In genomic region chr4:123830920-123831319, GRCh38 we compare ENCODE assay signal across 20 cellular contexts.
DNase-seq lines count a peak whose midpoint lies in the region; ATAC-seq and TF ChIP-seq lines count a peak whose summit lies in the region.
"Had no signal": no experiment of that assay in that cellular context is flagged by ENCODE, and none has a peak within 500 bp of the region (broad histone marks: within the 10 kb centered on the region; RNA-seq: fewer than 3 reads in every experiment).

No MANE protein-coding gene starts in this region.

- H3K36me3 ChIP-seq in right atrium auricular region (no peaks in the 10 kb centered on the region), hepatocyte (replicated peaks; ENCODE audit: insufficient read depth, low read depth) (no peaks in the 10 kb centered on the region), upper lobe of right lung (no peaks in the 10 kb centered on the region)
- H3K36me3 ChIP-seq: MG63, neutrophil, uterus had no signal

- H3K27me3 Mint-ChIP-seq in osteocyte (ENCODE audit: unreplicated experiment), result no peaks in the 10 kb centered on the region
- H3K27me3 Mint-ChIP-seq: activated CD4-positive, alpha-beta T cell treated with anti-CD3 and anti-CD28 coated beads, Interleukin-2, amount 10 ng/mL, durations not matched to agents 24 days and 14 days; stimulated activated naive B cell treated with anti-CD40 and anti-IgM and Interleukin-4, amounts not matched to agents 10 μg/mL and 1 μg/mL and 100 μg/mL, for 72 hours had no signal

- intact Hi-C loops in cardiac septum (cut with DNase I), result loop anchor here (5.0 kb wide), 1 partner anchor 434 kb away; the partner anchor contains the start of gene SPRY1
- intact Hi-C loops in upper lobe of right lung (cut with DNase I), result no loop called here

- no peaks in the 10 kb centered on the region for H3K79me2 ChIP-seq in hepatocyte

- peaks cover 56% of the 10 kb centered on the region for H3K4me1 Mint-ChIP-seq in osteocyte (ENCODE audit: unreplicated experiment)
- H3K4me1 Mint-ChIP-seq: activated CD4-positive, alpha-beta T cell treated with anti-CD3 and anti-CD28 coated beads, Interleukin-2, amount 10 ng/mL, durations not matched to agents 24 days and 14 days; stimulated activated naive B cell treated with anti-CD40 and anti-IgM and Interleukin-4, amounts not matched to agents 10 μg/mL and 1 μg/mL and 100 μg/mL, for 72 hours had no signal

- H2AFZ ChIP-seq in hepatocyte, result no peak overlapping the region

- no peak overlapping the region for H3K4me3 Mint-ChIP-seq in osteocyte (ENCODE audit: unreplicated experiment)
- H3K4me3 Mint-ChIP-seq: activated CD4-positive, alpha-beta T cell treated with anti-CD3 and anti-CD28 coated beads, Interleukin-2, amount 10 ng/mL, durations not matched to agents 24 days and 14 days; activated naive CD4-positive, alpha-beta T cell treated with anti-CD3 and anti-CD28 coated beads for 36 hours; CD8-positive, alpha-beta T cell; stimulated activated naive B cell treated with anti-CD40 and anti-IgM and Interleukin-4, amounts not matched to agents 10 μg/mL and 1 μg/mL and 100 μg/mL, for 72 hours had no signal

- no peaks in the 10 kb centered on the region for H3K9me3 ChIP-seq in right atrium auricular region
- H3K9me3 ChIP-seq in hepatocyte (ENCODE audit: low read depth), result no peaks in the 10 kb centered on the region
- no peaks in the 10 kb centered on the region for H3K9me3 ChIP-seq in upper lobe of right lung
- H3K9me3 ChIP-seq: neutrophil, uterus had no signal

- WGBS in hepatocyte (ENCODE audit: low lambda C conversion rate, missing lambda C conversion rate), result 84% methylated on average over 6 of the region's 6 CpGs

- no peak overlapping the region for H3K4me2 ChIP-seq in hepatocyte

- peaks cover 5% of the 10 kb centered on the region for H3K36me3 Mint-ChIP-seq in osteocyte (ENCODE audit: unreplicated experiment)
- H3K36me3 Mint-ChIP-seq: CD8-positive, alpha-beta T cell; stimulated activated naive B cell treated with anti-CD40 and anti-IgM and Interleukin-4, amounts not matched to agents 10 μg/mL and 1 μg/mL and 100 μg/mL, for 72 hours had no signal

- no peaks in the 10 kb centered on the region for H3K27me3 ChIP-seq in right atrium auricular region
- H3K27me3 ChIP-seq in hepatocyte, result no peaks in the 10 kb centered on the region
- no peaks in the 10 kb centered on the region for H3K27me3 ChIP-seq in upper lobe of right lung
- H3K27me3 ChIP-seq: MG63, neutrophil, uterus had no signal

- H3K27ac Mint-ChIP-seq in osteocyte (ENCODE audit: unreplicated experiment), result peak overlapping the region; percentile 95
- H3K27ac Mint-ChIP-seq: activated CD4-positive, alpha-beta T cell treated with anti-CD3 and anti-CD28 coated beads, Interleukin-2, amount 10 ng/mL, durations not matched to agents 24 days and 14 days; activated naive CD4-positive, alpha-beta T cell treated with anti-CD3 and anti-CD28 coated beads for 36 hours; CD8-positive, alpha-beta T cell; stimulated activated naive B cell treated with anti-CD40 and anti-IgM and Interleukin-4, amounts not matched to agents 10 μg/mL and 1 μg/mL and 100 μg/mL, for 72 hours had no signal

- H3K9me2 ChIP-seq in hepatocyte (replicated peaks; ENCODE audit: insufficient read depth), result no peaks in the 10 kb centered on the region

- no peak for ATAC-seq in upper lobe of right lung
- no peak for ATAC-seq in HG03520 (IDR thresholded peaks at IDR 0.05; ENCODE audit: unreplicated experiment)
- ATAC-seq: CD8-positive, alpha-beta T cell; HepG2; left colon; stimulated activated naive B cell treated with anti-CD40 and anti-IgM and Interleukin-4, amounts not matched to agents 10 μg/mL and 1 μg/mL and 100 μg/mL, for 72 hours had no signal

- H3K4me3 ChIP-seq in right atrium auricular region (no peak overlapping the region), hepatocyte (no peak overlapping the region), upper lobe of right lung (no peak overlapping the region)
- H3K4me3 ChIP-seq: MG63, uterus had no signal

- H4K20me1 ChIP-seq in hepatocyte (ENCODE audit: insufficient read depth, poor library complexity, severe bottlenecking), result no peaks in the 10 kb centered on the region

- H3K4me1 ChIP-seq in right atrium auricular region, result peaks cover 0 to 49% of the 10 kb centered on the region in 2 donors
- H3K4me1 ChIP-seq in hepatocyte (ENCODE audit: insufficient read depth), result peaks cover 13% of the 10 kb centered on the region
- peaks cover 7% of the 10 kb centered on the region for H3K4me1 ChIP-seq in upper lobe of right lung
- H3K4me1 ChIP-seq: uterus had no signal

- H3K9me3 Mint-ChIP-seq in osteocyte (ENCODE audit: unreplicated experiment), result no peaks in the 10 kb centered on the region
- H3K9me3 Mint-ChIP-seq: activated CD4-positive, alpha-beta T cell treated with anti-CD3 and anti-CD28 coated beads, Interleukin-2, amount 10 ng/mL, durations not matched to agents 24 days and 14 days; activated naive CD4-positive, alpha-beta T cell treated with anti-CD3 and anti-CD28 coated beads for 36 hours; CD8-positive, alpha-beta T cell had no signal

- TF ChIP-seq CTCF in right atrium auricular region (IDR thresholded peaks at IDR 0.05), result no peak
- TF ChIP-seq CTCF in hepatocyte (IDR thresholded peaks at IDR 0.05; ENCODE audit: poor library complexity), result no peak
- no peak for TF ChIP-seq CTCF in osteocyte (IDR thresholded peaks at IDR 0.05)
- TF ChIP-seq CTCF in upper lobe of right lung (IDR thresholded peaks at IDR 0.05), result no peak

- peak overlapping the region; percentile 69 to 84 for H3K27ac ChIP-seq in right atrium auricular region
- H3K27ac ChIP-seq in hepatocyte, result peak overlapping the region; percentile 77
- H3K27ac ChIP-seq in upper lobe of right lung, result peak overlapping the region; percentile 44
- H3K27ac ChIP-seq: neutrophil had no signal

- DNase-seq in right atrium auricular region (ENCODE audit: low spot score) (no peak), cardiac septum (ENCODE audit: low spot score) (no peak), hepatocyte (ENCODE audit: low spot score) (no peak), osteocyte (ENCODE audit: extremely low spot score, unreplicated experiment) (no peak), upper lobe of right lung (no peak), NCI-H748 (lab: John Stamatoyannopoulos, UW; ENCODE audit: unreplicated experiment) (no peak), kidney tubule cell (ENCODE audit: low spot score) (no peak)
- DNase-seq: activated CD4-positive, alpha-beta T cell treated with anti-CD3 and anti-CD28 coated beads, Interleukin-2, amount 10 ng/mL, durations not matched to agents 24 days and 14 days; activated naive CD4-positive, alpha-beta T cell treated with anti-CD3 and anti-CD28 coated beads for 36 hours; activated T-cell treated with anti-CD3 and anti-CD28 coated beads for 4 hours; CD8-positive, alpha-beta T cell; left colon; MG63; NCI-H2029; NCI-H524; stimulated activated naive B cell treated with anti-CD40 and anti-IgM and Interleukin-4, amounts not matched to agents 10 μg/mL and 1 μg/mL and 100 μg/mL, for 72 hours; uterus had no signal
